In genomic region chr3:119700269-119700919, GRCh38 we compare ENCODE assay signal across 1 cellular context.
TF ChIP-seq lines count a peak whose summit lies in the region.

No MANE protein-coding gene starts in this region.

TF ChIP-seq in K562, 482 proteins besides CTCF, POLR2A, EP300 and RAD21:
- peak; percentile 29; the same call in 1 of the 2 replicates for TF ChIP-seq ELF1 (tag; IDR thresholded peaks at IDR 0.05)
- TF ChIP-seq CBX5 (IDR thresholded peaks at IDR 0.05; ENCODE audit: borderline replicate concordance, low read depth), result no peak
- TF ChIP-seq ATF2 (CRISPR knock-in tag; IDR thresholded peaks at IDR 0.05), result no peak
- TF ChIP-seq ATF3 (IDR thresholded peaks at IDR 0.05), result peak; percentile 52; the same call in 1 of the 2 replicates
- no peak for TF ChIP-seq ATF3 (CRISPR knock-in tag; conservative IDR thresholded peaks at IDR 0.05)
- TF ChIP-seq ZNF655 (CRISPR knock-in tag; IDR thresholded peaks at IDR 0.05), result no peak
- TF ChIP-seq HLTF (IDR thresholded peaks at IDR 0.05), result no peak
- TF ChIP-seq SPI1 (IDR thresholded peaks at IDR 0.05; ENCODE audit: borderline replicate concordance, low read depth, low read length), result 0 out of 2 replicates have a peak, but pooled peaks have one; percentile 8
- no peak for TF ChIP-seq EZH2 (IDR thresholded peaks at IDR 0.05; ENCODE audit: borderline replicate concordance, low read depth, low read length)
TF ChIP-seq in K562: peak in this region for 3.
